ENCODE assay signal across 33 cellular contexts in the genomic region with DNA sequence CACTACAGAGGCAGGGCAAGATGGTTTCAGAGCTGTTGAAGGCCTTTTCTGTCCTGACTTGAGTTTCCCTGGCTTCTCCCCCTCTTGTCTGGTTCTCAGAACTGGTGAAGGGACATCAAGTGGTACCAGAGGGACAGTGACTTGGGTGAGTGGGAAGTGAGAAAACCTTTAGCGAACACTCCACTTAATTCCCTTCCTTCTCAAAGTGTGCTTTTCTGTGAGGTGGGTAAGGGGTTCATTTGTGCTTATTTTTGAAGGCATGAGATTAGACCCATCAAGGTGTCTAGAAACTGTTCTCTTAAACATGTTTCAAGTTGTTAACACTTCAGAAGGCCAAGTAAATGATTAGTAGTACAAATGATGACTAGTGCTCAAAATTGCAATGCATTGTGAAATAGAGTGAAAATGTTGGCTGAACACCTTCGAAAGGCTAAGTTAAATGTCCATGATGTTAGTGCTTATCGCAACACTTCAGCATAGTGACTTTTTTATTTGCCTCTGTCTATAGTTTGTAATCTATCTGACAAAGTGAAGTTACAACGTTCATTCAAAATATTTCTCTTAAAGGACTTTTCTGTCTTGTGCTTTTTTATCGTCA. TPM values are rescaled to one million over a fixed set of nuclear protein-coding genes. Genes with fewer than 3 reads are reported as not detected.
A peak's percentile ranks its signal among the peaks of the same experiment; 100 is the strongest.
DNase-seq lines count a peak whose midpoint lies in the region; ATAC-seq and TF ChIP-seq lines count a peak whose summit lies in the region.
"Had no signal": no experiment of that assay in that cellular context is flagged by ENCODE, and none has a peak within 500 bp of the region (broad histone marks: within the 10 kb centered on the region; RNA-seq: fewer than 3 reads in every experiment).

No MANE protein-coding gene starts in this region.

- H3K36me3 ChIP-seq in brain microvascular endothelial cell (replicated peaks) (no peaks in the 10 kb centered on the region), esophagus squamous epithelium (peaks cover 0 to 8% (median 0%) of the 10 kb centered on the region in 3 donors)
- no peaks in the 10 kb centered on the region for H3K36me3 ChIP-seq in effector memory CD4-positive, alpha-beta T cell (ENCODE audit: control insufficient read depth, insufficient read depth, low read length)
- H3K36me3 ChIP-seq: ascending aorta, left ventricle myocardium inferior, neutrophil, stomach, thyroid gland had no signal

- CTCF ChIA-PET in Calu3 (lab: Charles Lee) = interaction anchor here (1.1 to 1.6 kb wide), 2 partner anchors 44 to 84 kb away, joined by 3 read pairs; no protein-coding TSS in a partner anchor

- peak overlapping the region; percentile 7 for H3K4me3 ChIP-seq in brain microvascular endothelial cell (ENCODE audit: low read depth, low read length)
- peak overlapping the region; percentile 0 to 80 (median 68) for H3K4me3 ChIP-seq in esophagus squamous epithelium
- H3K4me3 ChIP-seq in effector memory CD4-positive, alpha-beta T cell (ENCODE audit: insufficient read depth, low read depth, low read length, poor library complexity, severe bottlenecking) = no peak overlapping the region
- H3K4me3 ChIP-seq: ascending aorta, left ventricle myocardium inferior, psoas muscle, thyroid gland had no signal

- peaks cover 11% of the 10 kb centered on the region for H3K4me1 Mint-ChIP-seq in Calu3 (ENCODE audit: low read depth, unreplicated experiment)

- peak overlapping the region; percentile 81 for H3K4me3 Mint-ChIP-seq in Calu3 (ENCODE audit: low read depth, unreplicated experiment)
- H3K4me3 Mint-ChIP-seq: activated naive CD8-positive, alpha-beta T cell treated with anti-CD3 and anti-CD28 coated beads for 36 hours; mesothelial cell of epicardium had no signal

- H3K27me3 Mint-ChIP-seq in Calu3 (ENCODE audit: unreplicated experiment) = no peaks in the 10 kb centered on the region
- H3K27me3 Mint-ChIP-seq: naive B cell had no signal

- intact Hi-C loops in Calu3 (cut with micrococcal nuclease; ENCODE audit: unreplicated experiment) (no loop called here), esophagus squamous epithelium (cut with DNase I) (loop anchor here (10.0 kb wide), 1 partner anchor 73 kb away; no protein-coding TSS in a partner anchor)

- no peak for TF ChIP-seq POLR2A in esophagus squamous epithelium (IDR thresholded peaks at IDR 0.05)

- peak overlapping the region; percentile 92 for H3K27ac Mint-ChIP-seq in Calu3 (ENCODE audit: unreplicated experiment)
- H3K27ac Mint-ChIP-seq: activated naive CD8-positive, alpha-beta T cell treated with anti-CD3 and anti-CD28 coated beads for 36 hours; mesothelial cell of epicardium; naive B cell had no signal

- in situ Hi-C loops in brain microvascular endothelial cell (cut with HindIII; ENCODE audit: low pct_ligation_motif_present, low sequenced_read_pairs) = no loop called here

- 60 to 67% methylated on average over 5 of the region's 5 CpGs for WGBS in esophagus squamous epithelium, 2 donors

- peaks cover 3 to 44% (median 4%) of the 10 kb centered on the region in 3 donors for H3K4me1 ChIP-seq in esophagus squamous epithelium
- peaks cover 10% of the 10 kb centered on the region for H3K4me1 ChIP-seq in effector memory CD4-positive, alpha-beta T cell (ENCODE audit: control insufficient read depth, insufficient read depth, low read length, poor library complexity, severe bottlenecking)
- H3K4me1 ChIP-seq: ascending aorta, thyroid gland had no signal

- H3K36me3 Mint-ChIP-seq in Calu3 (ENCODE audit: insufficient read depth, unreplicated experiment) = peaks cover 84% of the 10 kb centered on the region
- H3K36me3 Mint-ChIP-seq: activated naive CD8-positive, alpha-beta T cell treated with anti-CD3 and anti-CD28 coated beads for 36 hours; mesothelial cell of epicardium had no signal

- H3K27me3 ChIP-seq in brain microvascular endothelial cell (replicated peaks) (no peaks in the 10 kb centered on the region), esophagus squamous epithelium (no peaks in the 10 kb centered on the region)
- no peaks in the 10 kb centered on the region for H3K27me3 ChIP-seq in effector memory CD4-positive, alpha-beta T cell (replicated peaks; ENCODE audit: control insufficient read depth, insufficient read depth, low read length, poor library complexity, severe bottlenecking)
- H3K27me3 ChIP-seq: ascending aorta, neutrophil, stomach, thyroid gland had no signal

- H3K9me3 ChIP-seq in esophagus squamous epithelium = no peaks in the 10 kb centered on the region
- no peaks in the 10 kb centered on the region for H3K9me3 ChIP-seq in effector memory CD4-positive, alpha-beta T cell (ENCODE audit: control insufficient read depth, low read length)
- H3K9me3 ChIP-seq: ascending aorta, left ventricle myocardium inferior, neutrophil, psoas muscle, stomach, thyroid gland had no signal

- H3K27ac ChIP-seq in brain microvascular endothelial cell (no peak overlapping the region), esophagus squamous epithelium (peak overlapping the region in 3 of 4 donors; percentile 8 to 15 (median 14))
- no peak overlapping the region for H3K27ac ChIP-seq in effector memory CD4-positive, alpha-beta T cell (ENCODE audit: insufficient read depth, low read length, poor library complexity, severe bottlenecking)
- H3K27ac ChIP-seq: ascending aorta, left ventricle myocardium inferior, neutrophil, psoas muscle, stomach, thyroid gland, VCaP had no signal

- ATAC-seq in HG03520 (IDR thresholded peaks at IDR 0.05; ENCODE audit: unreplicated experiment) (no peak), GM18868 (IDR thresholded peaks at IDR 0.05; ENCODE audit: unreplicated experiment) (no peak)
- ATAC-seq: HepG2, psoas muscle had no signal

- DNase-seq in Calu3 (no peak), brain microvascular endothelial cell (no peak), esophagus squamous epithelium (lab: John Stamatoyannopoulos, UW) (no peak), renal cortical epithelial cell (ENCODE audit: low read depth) (peak; percentile 85)
- no peak for DNase-seq in effector memory CD4-positive, alpha-beta T cell
- DNase-seq: activated CD4-positive, alpha-beta T cell treated with anti-CD3 and anti-CD28 coated beads for 48 hours; activated CD8-positive, alpha-beta memory T cell treated with anti-CD3 and anti-CD28 coated beads for 24 hours; activated effector memory CD4-positive, alpha-beta T cell treated with anti-CD3 and anti-CD28 coated beads, Interleukin-2, amount 50 U/mL, for 16 hours; activated naive CD8-positive, alpha-beta T cell treated with anti-CD3 and anti-CD28 coated beads for 36 hours; C1 segment of cervical spinal cord; cerebellar nuclear complex; COR-L47; hippocampal formation; left ventricle myocardium inferior; naive B cell; NCI-H1092 treated with DMSO at 0.1 percent for 48 hours; NCI-H1930; NCI-H524 treated with DMSO at 0.1 percent for 48 hours; NK-92 treated with Interleukin-12 subunit alpha and Interleukin-12 subunit beta, amount 100 ng/mL, for 24 hours; psoas muscle; SHP77 treated with DMSO at 0.1 percent for 48 hours; stimulated activated CD4-positive, alpha-beta T cell treated with anti-CD3 and anti-CD28 coated beads, Interleukin-2, amount 100 ng/mL, for 24 hours; stomach; thyroid gland had no signal

- no peaks in the 10 kb centered on the region for H3K9me3 Mint-ChIP-seq in Calu3 (ENCODE audit: low read depth, unreplicated experiment)
- H3K9me3 Mint-ChIP-seq: activated naive CD8-positive, alpha-beta T cell treated with anti-CD3 and anti-CD28 coated beads for 36 hours; mesothelial cell of epicardium; naive B cell had no signal

- TF ChIP-seq CTCF in Calu3 (IDR thresholded peaks at IDR 0.05; ENCODE audit: unreplicated experiment) (no peak), brain microvascular endothelial cell (IDR thresholded peaks at IDR 0.05; ENCODE audit: low read depth, low read length, missing control alignments) (no peak), esophagus squamous epithelium (IDR thresholded peaks at IDR 0.05) (no peak)

- BruUV-seq in Calu3 (replicated peaks; lab: Mats Ljungman, UMichigan) = no TSS peak

RNA-seq across cellular contexts. Expression of gene AREG, which starts 2.8 kb away (rescaled TPM):
- total RNA-seq in Calu3 (2022) (230 and 281 TPM in 2 replicates), esophagus squamous epithelium (10 to 100 TPM; 16.6 to 51.4 (median 36.3) TPM), renal cortical epithelial cell (12.2 and 91.3 TPM in 2 replicates)
- total RNA-seq: frontal cortex, skeletal muscle tissue had no signal

Comparison
In these comparisons a context has a peak if more than half of its experiments do, and no peak if none do; other contexts are left out.
1. H3K27ac ChIP-seq: peak in esophagus squamous epithelium (3 of 4); none in brain microvascular endothelial cell (single experiment) and effector memory CD4-positive, alpha-beta T cell (single experiment).